10 cellular contexts compared by ENCODE assay signal in genomic region chr12:121767525-121768016, GRCh38. TPM values are rescaled to one million over a fixed set of nuclear protein-coding genes. Genes with fewer than 3 reads are reported as not detected.
A peak's percentile ranks its signal among the peaks of the same experiment; 100 is the strongest.
DNase-seq lines count a peak whose midpoint lies in the region; ATAC-seq and TF ChIP-seq lines count a peak whose summit lies in the region.
"Had no signal": no experiment of that assay in that cellular context is flagged by ENCODE, and none has a peak within 500 bp of the region (broad histone marks: within the 10 kb centered on the region; RNA-seq: fewer than 3 reads in every experiment).

No MANE protein-coding gene starts in this region.

- CTCF ChIA-PET in HEK293T (lab: Yijun Ruan, JAX): interaction anchor here (0.6 kb wide), 2 partner anchors 27 to 143 kb away, joined by 3 read pairs; no protein-coding TSS in a partner anchor

- H3K4me3 ChIP-seq in ascending aorta: peak overlapping the region in 1 of 2 donors; percentile 14
- H3K4me3 ChIP-seq in right cardiac atrium (ENCODE audit: low read length): no peak overlapping the region
- H3K4me3 ChIP-seq in stomach: no peak overlapping the region
- H3K4me3 ChIP-seq: ovary, PC-9 had no signal

- WGBS in right cardiac atrium: 15% methylated on average over 10 of the region's 10 CpGs
- 46 to 61% (median 57%) methylated on average over 8 to 10 of the region's 10 CpGs for WGBS in stomach, 5 donors

- no peaks in the 10 kb centered on the region for H3K27me3 ChIP-seq in ascending aorta
- H3K27me3 ChIP-seq in right cardiac atrium (ENCODE audit: control insufficient read depth, insufficient read depth): no peaks in the 10 kb centered on the region
- no peaks in the 10 kb centered on the region for H3K27me3 ChIP-seq in stomach
- H3K27me3 ChIP-seq: ovary had no signal

- H3K9me3 ChIP-seq in ascending aorta (no peaks in the 10 kb centered on the region), right cardiac atrium (ENCODE audit: control insufficient read depth, low read length) (no peaks in the 10 kb centered on the region), stomach (no peaks in the 10 kb centered on the region)
- H3K9me3 ChIP-seq: ovary had no signal

- H3K36me3 ChIP-seq in ascending aorta (no peaks in the 10 kb centered on the region), stomach (peaks cover 0 to 15% (median 0%) of the 10 kb centered on the region in 4 donors)
- H3K36me3 ChIP-seq: ovary had no signal

- ATAC-seq in right cardiac atrium: peak; percentile 84 to 87
- no peak for ATAC-seq in GM18868 (IDR thresholded peaks at IDR 0.05; ENCODE audit: unreplicated experiment)

- peaks cover 4 to 21% of the 10 kb centered on the region in 2 donors for H3K4me1 ChIP-seq in ascending aorta
- H3K4me1 ChIP-seq in right cardiac atrium (ENCODE audit: control insufficient read depth, insufficient read depth, low read length): peaks cover 10% of the 10 kb centered on the region
- peaks cover 0 to 48% (median 21%) of the 10 kb centered on the region in 4 donors for H3K4me1 ChIP-seq in stomach

- intact Hi-C loops in ascending aorta (cut with DNase I): loop anchor here (2.0 kb wide), 1 partner anchor 55 kb away; the partner anchor contains the start of gene TMEM120B
- intact Hi-C loops in right cardiac atrium (cut with DNase I): no loop called here
- intact Hi-C loops in stomach (cut with DNase I; ENCODE audit: low total_unique reads): no loop called here

- DNase-seq in GM04503 (ENCODE audit: low read depth) (peak; percentile 37), ascending aorta (ENCODE audit: low spot score in 2 of 2) (peak in 1 of 2 donors; percentile 79), right cardiac atrium (peak; percentile 80 to 89 (median 88)), stomach (no peak), iPS-NIHi7 (ENCODE audit: extremely low spot score) (no peak), HEK293T (ENCODE audit: extremely low spot score) (no peak)
- no peak for DNase-seq in activated CD4-positive, CD25-positive, alpha-beta regulatory T cell (lab: John Stamatoyannopoulos, UW)
- DNase-seq: ovary, PC-9 had no signal

- H3K27ac ChIP-seq in ascending aorta (peak overlapping the region; percentile 54 to 59), right cardiac atrium (ENCODE audit: low read length) (peak overlapping the region; percentile 54), stomach (peak overlapping the region in 3 of 5 donors; percentile 37 to 75 (median 66))
- H3K27ac ChIP-seq: ovary, PC-9 had no signal

- TF ChIP-seq POLR2A in stomach (IDR thresholded peaks at IDR 0.05): no peak

- TF ChIP-seq CTCF in ascending aorta (IDR thresholded peaks at IDR 0.05): no peak
- TF ChIP-seq CTCF in stomach (IDR thresholded peaks at IDR 0.05): no peak

- no peak for TF ChIP-seq EP300 in stomach (IDR thresholded peaks at IDR 0.05)

- POLR2A ChIA-PET in HEK293T (lab: Yijun Ruan, JAX): interaction anchor here (0.6 to 1.5 kb wide), 3 partner anchors 55 to 214 kb away, joined by 3 read pairs; partner anchors contain the start of gene TMEM120B

TF ChIP-seq in HEK293T, 16 proteins besides CTCF, POLR2A, EP300 and RAD21:
- TF ChIP-seq LEF1 (IDR thresholded peaks at IDR 0.05; ENCODE audit: borderline replicate concordance) (no peak), CTBP1 (IDR thresholded peaks at IDR 0.05; ENCODE audit: borderline replicate concordance) (no peak), ARNT (IDR thresholded peaks at IDR 0.05) (no peak), SP1 (IDR thresholded peaks at IDR 0.05) (no peak), ELF4 (IDR thresholded peaks at IDR 0.05) (no peak), FOXM1 (IDR thresholded peaks at IDR 0.05; ENCODE audit: borderline replicate concordance) (no peak), HDGF (IDR thresholded peaks at IDR 0.05; ENCODE audit: borderline replicate concordance) (no peak), BHLHE40 (IDR thresholded peaks at IDR 0.05; ENCODE audit: borderline replicate concordance) (no peak), SUZ12 (IDR thresholded peaks at IDR 0.05) (no peak), TARDBP (IDR thresholded peaks at IDR 0.05) (no peak), NFRKB (IDR thresholded peaks at IDR 0.05) (no peak), FOXA1 (IDR thresholded peaks at IDR 0.05) (no peak), FOXK2 (IDR thresholded peaks at IDR 0.05) (no peak), ZNF384 (IDR thresholded peaks at IDR 0.05) (no peak), L3MBTL2 (conservative IDR thresholded peaks at IDR 0.05) (no peak)
- TF ChIP-seq, protein P1, sequence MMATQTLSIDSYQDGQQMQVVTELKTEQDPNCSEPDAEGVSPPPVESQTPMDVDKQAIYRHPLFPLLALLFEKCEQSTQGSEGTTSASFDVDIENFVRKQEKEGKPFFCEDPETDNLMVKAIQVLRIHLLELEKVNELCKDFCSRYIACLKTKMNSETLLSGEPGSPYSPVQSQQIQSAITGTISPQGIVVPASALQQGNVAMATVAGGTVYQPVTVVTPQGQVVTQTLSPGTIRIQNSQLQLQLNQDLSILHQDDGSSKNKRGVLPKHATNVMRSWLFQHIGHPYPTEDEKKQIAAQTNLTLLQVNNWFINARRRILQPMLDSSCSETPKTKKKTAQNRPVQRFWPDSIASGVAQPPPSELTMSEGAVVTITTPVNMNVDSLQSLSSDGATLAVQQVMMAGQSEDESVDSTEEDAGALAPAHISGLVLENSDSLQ (IDR thresholded peaks at IDR 0.05): no peak

RNA-seq across cellular contexts. Expression of gene RHOF, which starts 25.9 kb away (rescaled TPM):
- total RNA-seq in ascending aorta (1.9 TPM), right cardiac atrium (10 to 100 TPM; 15.2 to 23.3 (median 22.0) TPM), stomach (100 to 1,000 TPM in 1 of 5 donors, 10 to 100 TPM in 3, 1 to 10 TPM in 1; 8.0 to 105 (median 29.5) TPM)
- polyA plus RNA-seq in right cardiac atrium (11.2 TPM), stomach (10 to 100 TPM in 2 of 3 donors, 1 to 10 TPM in 1; 3.2 to 36.4 (median 13.6) TPM)

RNA-seq across cellular contexts. Expression of gene SETD1B, which starts 36.2 kb away (rescaled TPM):
- total RNA-seq in ascending aorta (22.7 TPM), right cardiac atrium (10 to 100 TPM in 3 of 4 donors, 1 to 10 TPM in 1; 9.6 to 14.9 (median 13.0) TPM), stomach (10 to 100 TPM in 3 of 5 donors, 1 to 10 TPM in 2; 7.2 to 27.5 (median 11.7) TPM)
- polyA plus RNA-seq in right cardiac atrium (7.6 TPM), stomach (1 to 10 TPM; 3.2 to 5.4 (median 5.3) TPM)

RNA-seq across cellular contexts. Expression of gene TMEM120B, which starts 55.0 kb away (rescaled TPM):
- 9.7 TPM for total RNA-seq in ascending aorta
- 1 to 10 TPM; 5.9 to 7.6 (median 7.1) TPM for total RNA-seq in right cardiac atrium
- 5.8 TPM for polyA plus RNA-seq in right cardiac atrium
- total RNA-seq in stomach: 10 to 100 TPM in 1 of 5 donors, 1 to 10 TPM in 3, under 1 TPM in 1; 0.58 to 11.6 (median 8.3) TPM
- 1 to 10 TPM; 2.6 to 4.4 (median 3.1) TPM for polyA plus RNA-seq in stomach

Comparison
In these comparisons a context has a peak if more than half of its experiments do, and no peak if none do; other contexts are left out.
1. DNase-seq: peak in GM04503 (single experiment) and right cardiac atrium (3 of 3); none in stomach (single experiment), activated CD4-positive, CD25-positive, alpha-beta regulatory T cell (0 of 4), iPS-NIHi7 (single experiment) and HEK293T (single experiment).
2. Peak in every context shown above with its lines, with median percentiles within 50 percentile points of each other: H3K27ac ChIP-seq.